In genomic region chr6:53910834-53911233, GRCh38 we compare ENCODE assay signal across 15 cellular contexts.
DNase-seq lines count a peak whose midpoint lies in the region; ATAC-seq and TF ChIP-seq lines count a peak whose summit lies in the region.
"Had no signal": no experiment of that assay in that cellular context is flagged by ENCODE, and none has a peak within 500 bp of the region (broad histone marks: within the 10 kb centered on the region; RNA-seq: fewer than 3 reads in every experiment).

No MANE protein-coding gene starts in this region.

- H3K9me3 Mint-ChIP-seq in nephron progenitor cell: no peaks in the 10 kb centered on the region
- H3K9me3 Mint-ChIP-seq: CD4-positive, alpha-beta memory T cell; stimulated activated naive CD8-positive, alpha-beta T cell treated with anti-CD3 and anti-CD28 coated beads, Interleukin-15, Interleukin-2, amounts not matched to agents 100 ng/mL and 50 ng/mL, for 24 hours had no signal

- DNase-seq in Right ventricle myocardium inferior (ENCODE audit: missing footprints) (no peak), left cardiac atrium (no peak), fibroblast of gingiva (ENCODE audit: low read depth) (peak; percentile 53), nephron progenitor cell (no peak), vagina (ENCODE audit: extremely low spot score in 2 of 2) (no peak), amniotic stem cell (lab: John Stamatoyannopoulos, UW) (no peak), H4 (ENCODE audit: low spot score) (no peak)
- DNase-seq: activated CD4-positive, alpha-beta T cell treated with anti-CD3 and anti-CD28 coated beads, Interleukin-2, amount 50 U/mL, for 1 hour; CD4-positive, alpha-beta memory T cell; erythroblast; KG1 had no signal

- no peak overlapping the region for H3K4me3 Mint-ChIP-seq in nephron progenitor cell
- H3K4me3 Mint-ChIP-seq: CD4-positive, alpha-beta memory T cell; stimulated activated naive CD8-positive, alpha-beta T cell treated with anti-CD3 and anti-CD28 coated beads, Interleukin-15, Interleukin-2, amounts not matched to agents 100 ng/mL and 50 ng/mL, for 24 hours had no signal

- peaks cover 16% of the 10 kb centered on the region for H3K4me1 Mint-ChIP-seq in nephron progenitor cell
- H3K4me1 Mint-ChIP-seq: CD4-positive, alpha-beta memory T cell had no signal

- no peaks in the 10 kb centered on the region for H3K4me1 ChIP-seq in vagina
- H3K4me1 ChIP-seq: A549 had no signal

- intact Hi-C loops in Right ventricle myocardium inferior (cut with DNase I) (no loop called here), left cardiac atrium (cut with DNase I) (no loop called here), vagina (cut with DNase I) (no loop called here)

- H3K27me3 Mint-ChIP-seq in nephron progenitor cell (ENCODE audit: low read depth, poor library complexity): no peaks in the 10 kb centered on the region
- H3K27me3 Mint-ChIP-seq: CD4-positive, alpha-beta memory T cell; stimulated activated naive CD8-positive, alpha-beta T cell treated with anti-CD3 and anti-CD28 coated beads, Interleukin-15, Interleukin-2, amounts not matched to agents 100 ng/mL and 50 ng/mL, for 24 hours had no signal

- no peaks in the 10 kb centered on the region for H3K27me3 ChIP-seq in vagina

- TF ChIP-seq CTCF in nephron progenitor cell (IDR thresholded peaks at IDR 0.05) (no peak), vagina (IDR thresholded peaks at IDR 0.05) (no peak)

- no peak overlapping the region for H3K4me3 ChIP-seq in vagina
- H3K4me3 ChIP-seq: A549 had no signal

- H3K36me3 Mint-ChIP-seq in nephron progenitor cell (ENCODE audit: low read depth): no peaks in the 10 kb centered on the region

- peaks cover 0 to 14% of the 10 kb centered on the region in 2 donors for H3K36me3 ChIP-seq in vagina

- peak overlapping the region; percentile 47 for H3K27ac Mint-ChIP-seq in nephron progenitor cell
- H3K27ac Mint-ChIP-seq: CD4-positive, alpha-beta memory T cell; stimulated activated naive CD8-positive, alpha-beta T cell treated with anti-CD3 and anti-CD28 coated beads, Interleukin-15, Interleukin-2, amounts not matched to agents 100 ng/mL and 50 ng/mL, for 24 hours had no signal

- ATAC-seq in Right ventricle myocardium inferior (peak; percentile 74), left cardiac atrium (no peak), HG02642 (IDR thresholded peaks at IDR 0.05; ENCODE audit: poor library complexity, unreplicated experiment) (no peak)
- ATAC-seq: A549 had no signal

- no peaks in the 10 kb centered on the region for H3K9me3 ChIP-seq in vagina
- H3K9me3 ChIP-seq: A549 had no signal

- no peak for TF ChIP-seq POLR2A in vagina (IDR thresholded peaks at IDR 0.05)

- H3K27ac ChIP-seq in vagina: peak overlapping the region; percentile 4
- H3K27ac ChIP-seq: A549, HL-60 had no signal
